ENCODE assay signal across 1 cellular context in the genomic region with DNA sequence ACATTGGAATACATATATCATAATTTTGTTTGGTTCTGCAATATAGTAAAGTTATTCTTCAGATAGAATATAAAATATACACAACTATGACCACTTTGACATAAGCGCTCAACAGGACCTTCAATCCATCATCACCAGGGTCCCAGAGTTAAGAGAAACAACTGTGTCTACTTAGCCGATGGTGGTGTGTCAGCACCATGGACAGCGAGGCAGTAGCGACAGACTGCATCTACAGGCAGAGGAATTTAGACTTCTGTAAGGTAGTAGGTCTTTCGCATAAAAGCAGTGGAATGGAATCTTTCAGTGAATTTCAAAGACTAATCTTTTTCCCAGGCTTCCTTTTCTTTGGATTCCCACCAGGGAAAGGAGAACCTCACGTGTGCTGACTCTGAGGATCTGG.
A peak's percentile ranks its signal among the peaks of the same experiment; 100 is the strongest.
TF ChIP-seq lines count a peak whose summit lies in the region.

No MANE protein-coding gene starts in this region.

TF ChIP-seq in HepG2, 621 proteins besides CTCF, POLR2A, EP300 and RAD21 (continued from another document and continues in another):
- TF ChIP-seq, protein P1, sequence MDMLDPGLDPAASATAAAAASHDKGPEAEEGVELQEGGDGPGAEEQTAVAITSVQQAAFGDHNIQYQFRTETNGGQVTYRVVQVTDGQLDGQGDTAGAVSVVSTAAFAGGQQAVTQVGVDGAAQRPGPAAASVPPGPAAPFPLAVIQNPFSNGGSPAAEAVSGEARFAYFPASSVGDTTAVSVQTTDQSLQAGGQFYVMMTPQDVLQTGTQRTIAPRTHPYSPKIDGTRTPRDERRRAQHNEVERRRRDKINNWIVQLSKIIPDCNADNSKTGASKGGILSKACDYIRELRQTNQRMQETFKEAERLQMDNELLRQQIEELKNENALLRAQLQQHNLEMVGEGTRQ (IDR thresholded peaks at IDR 0.05; ENCODE audit: low read depth, low read length), result no peak
- TF ChIP-seq, protein P1 (CRISPR knock-in tag; IDR thresholded peaks at IDR 0.05; ENCODE audit: borderline replicate concordance), result no peak
- TF ChIP-seq REPIN1 (CRISPR knock-in tag; IDR thresholded peaks at IDR 0.05; ENCODE audit: borderline replicate concordance, low read depth) (0 out of 2 replicates have a peak, but pooled peaks have one; percentile 46), IKZF1 (IDR thresholded peaks at IDR 0.05) (no peak), ZNF737 (CRISPR knock-in tag; IDR thresholded peaks at IDR 0.05; ENCODE audit: borderline replicate concordance) (no peak), IRF2 (CRISPR knock-in tag; IDR thresholded peaks at IDR 0.05) (peak; percentile 73; the same call in 1 of the 2 replicates), ZNF605 (CRISPR knock-in tag; IDR thresholded peaks at IDR 0.05) (peak; percentile 60; the same call in 1 of the 2 replicates), SMAD1 (CRISPR knock-in tag; IDR thresholded peaks at IDR 0.05; ENCODE audit: borderline replicate concordance, low read depth) (no peak), ZNF7 (CRISPR knock-in tag; IDR thresholded peaks at IDR 0.05) (no peak), TMF1 (CRISPR knock-in tag; IDR thresholded peaks at IDR 0.05; ENCODE audit: low read depth) (peak; percentile 79; the same call in 1 of the 2 replicates), PCBP2 (optimal IDR thresholded peaks at IDR 0.05; ENCODE audit: low read depth, low read length, poor library complexity, severe bottlenecking) (no peak), THYN1 (CRISPR knock-in tag; IDR thresholded peaks at IDR 0.05; ENCODE audit: borderline replicate concordance, low read depth) (no peak), MIER3 (CRISPR knock-in tag; IDR thresholded peaks at IDR 0.05; ENCODE audit: borderline replicate concordance) (peak; percentile 90), SSRP1 (CRISPR knock-in tag; IDR thresholded peaks at IDR 0.05) (no peak), CBX5 (CRISPR knock-in tag; IDR thresholded peaks at IDR 0.05; ENCODE audit: borderline replicate concordance) (peak; percentile 86), ZSCAN31 (CRISPR knock-in tag; IDR thresholded peaks at IDR 0.05; ENCODE audit: low read depth) (no peak), ZSCAN25 (CRISPR knock-in tag; IDR thresholded peaks at IDR 0.05) (no peak; the same call in 1 of the 2 replicates), ZFP37 (CRISPR knock-in tag; IDR thresholded peaks at IDR 0.05; ENCODE audit: borderline replicate concordance) (peak; percentile 98), TEAD3 (CRISPR knock-in tag; optimal IDR thresholded peaks at IDR 0.05; ENCODE audit: borderline replicate concordance) (peak; percentile 71), ZNF543 (CRISPR knock-in tag; IDR thresholded peaks at IDR 0.05) (peak; percentile 81), SAP130 (CRISPR knock-in tag; IDR thresholded peaks at IDR 0.05; ENCODE audit: low read depth) (peak; percentile 84), KAT7 (CRISPR knock-in tag; IDR thresholded peaks at IDR 0.05; ENCODE audit: borderline replicate concordance) (no peak), FOSL2 (CRISPR knock-in tag; IDR thresholded peaks at IDR 0.05) (peak; percentile 67), NFYB (CRISPR knock-in tag; IDR thresholded peaks at IDR 0.05) (peak; percentile 14; the same call in 1 of the 2 replicates), NCOA1 (CRISPR knock-in tag; IDR thresholded peaks at IDR 0.05) (no peak), ZNF10 (CRISPR knock-in tag; IDR thresholded peaks at IDR 0.05; ENCODE audit: borderline replicate concordance, low read depth) (no peak), CHD4 (IDR thresholded peaks at IDR 0.05; ENCODE audit: borderline replicate concordance, low read length) (no peak), ISL2 (CRISPR knock-in tag; IDR thresholded peaks at IDR 0.05) (no peak; the same call in 1 of the 2 replicates), ZNF83 (CRISPR knock-in tag; IDR thresholded peaks at IDR 0.05; ENCODE audit: borderline replicate concordance) (no peak), ZNF678 (CRISPR knock-in tag; IDR thresholded peaks at IDR 0.05) (no peak; the same call in 1 of the 2 replicates), PHF20 (CRISPR knock-in tag; IDR thresholded peaks at IDR 0.05) (no peak), RBM22 (optimal IDR thresholded peaks at IDR 0.05; ENCODE audit: low read length) (no peak)
- TF ChIP-seq, protein P2, sequence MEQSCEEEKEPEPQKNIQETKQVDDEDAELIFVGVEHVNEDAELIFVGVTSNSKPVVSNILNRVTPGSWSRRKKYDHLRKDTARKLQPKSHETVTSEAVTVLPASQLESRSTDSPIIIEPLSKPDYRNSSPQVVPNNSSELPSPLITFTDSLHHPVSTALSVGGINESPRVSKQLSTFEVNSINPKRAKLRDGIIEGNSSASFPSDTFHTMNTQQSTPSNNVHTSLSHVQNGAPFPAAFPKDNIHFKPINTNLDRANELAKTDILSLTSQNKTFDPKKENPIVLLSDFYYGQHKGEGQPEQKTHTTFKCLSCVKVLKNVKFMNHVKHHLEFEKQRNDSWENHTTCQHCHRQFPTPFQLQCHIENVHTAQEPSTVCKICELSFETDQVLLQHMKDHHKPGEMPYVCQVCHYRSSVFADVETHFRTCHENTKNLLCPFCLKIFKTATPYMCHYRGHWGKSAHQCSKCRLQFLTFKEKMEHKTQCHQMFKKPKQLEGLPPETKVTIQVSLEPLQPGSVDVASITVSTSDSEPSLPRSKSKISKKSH (CRISPR knock-in tag; IDR thresholded peaks at IDR 0.05; ENCODE audit: borderline replicate concordance), result no peak
- TF ChIP-seq, protein P3, sequence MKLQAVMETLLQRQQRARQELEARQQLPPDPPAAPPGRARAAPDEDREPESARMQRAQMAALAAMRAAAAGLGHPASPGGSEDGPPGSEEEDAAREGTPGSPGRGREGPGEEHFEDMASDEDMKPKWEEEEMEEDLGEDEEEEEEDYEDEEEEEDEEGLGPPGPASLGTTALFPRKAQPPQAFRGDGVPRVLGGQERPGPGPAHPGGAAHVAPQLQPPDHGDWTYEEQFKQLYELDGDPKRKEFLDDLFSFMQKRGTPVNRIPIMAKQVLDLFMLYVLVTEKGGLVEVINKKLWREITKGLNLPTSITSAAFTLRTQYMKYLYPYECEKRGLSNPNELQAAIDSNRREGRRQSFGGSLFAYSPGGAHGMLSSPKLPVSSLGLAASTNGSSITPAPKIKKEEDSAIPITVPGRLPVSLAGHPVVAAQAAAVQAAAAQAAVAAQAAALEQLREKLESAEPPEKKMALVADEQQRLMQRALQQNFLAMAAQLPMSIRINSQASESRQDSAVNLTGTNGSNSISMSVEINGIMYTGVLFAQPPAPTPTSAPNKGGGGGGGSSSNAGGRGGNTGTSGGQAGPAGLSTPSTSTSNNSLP (IDR thresholded peaks at IDR 0.05; ENCODE audit: low read depth, low read length), result no peak
- TF ChIP-seq, protein P4, sequence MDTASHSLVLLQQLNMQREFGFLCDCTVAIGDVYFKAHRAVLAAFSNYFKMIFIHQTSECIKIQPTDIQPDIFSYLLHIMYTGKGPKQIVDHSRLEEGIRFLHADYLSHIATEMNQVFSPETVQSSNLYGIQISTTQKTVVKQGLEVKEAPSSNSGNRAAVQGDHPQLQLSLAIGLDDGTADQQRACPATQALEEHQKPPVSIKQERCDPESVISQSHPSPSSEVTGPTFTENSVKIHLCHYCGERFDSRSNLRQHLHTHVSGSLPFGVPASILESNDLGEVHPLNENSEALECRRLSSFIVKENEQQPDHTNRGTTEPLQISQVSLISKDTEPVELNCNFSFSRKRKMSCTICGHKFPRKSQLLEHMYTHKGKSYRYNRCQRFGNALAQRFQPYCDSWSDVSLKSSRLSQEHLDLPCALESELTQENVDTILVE (CRISPR knock-in tag; IDR thresholded peaks at IDR 0.05), result peak; percentile 94
- TF ChIP-seq, protein P5, sequence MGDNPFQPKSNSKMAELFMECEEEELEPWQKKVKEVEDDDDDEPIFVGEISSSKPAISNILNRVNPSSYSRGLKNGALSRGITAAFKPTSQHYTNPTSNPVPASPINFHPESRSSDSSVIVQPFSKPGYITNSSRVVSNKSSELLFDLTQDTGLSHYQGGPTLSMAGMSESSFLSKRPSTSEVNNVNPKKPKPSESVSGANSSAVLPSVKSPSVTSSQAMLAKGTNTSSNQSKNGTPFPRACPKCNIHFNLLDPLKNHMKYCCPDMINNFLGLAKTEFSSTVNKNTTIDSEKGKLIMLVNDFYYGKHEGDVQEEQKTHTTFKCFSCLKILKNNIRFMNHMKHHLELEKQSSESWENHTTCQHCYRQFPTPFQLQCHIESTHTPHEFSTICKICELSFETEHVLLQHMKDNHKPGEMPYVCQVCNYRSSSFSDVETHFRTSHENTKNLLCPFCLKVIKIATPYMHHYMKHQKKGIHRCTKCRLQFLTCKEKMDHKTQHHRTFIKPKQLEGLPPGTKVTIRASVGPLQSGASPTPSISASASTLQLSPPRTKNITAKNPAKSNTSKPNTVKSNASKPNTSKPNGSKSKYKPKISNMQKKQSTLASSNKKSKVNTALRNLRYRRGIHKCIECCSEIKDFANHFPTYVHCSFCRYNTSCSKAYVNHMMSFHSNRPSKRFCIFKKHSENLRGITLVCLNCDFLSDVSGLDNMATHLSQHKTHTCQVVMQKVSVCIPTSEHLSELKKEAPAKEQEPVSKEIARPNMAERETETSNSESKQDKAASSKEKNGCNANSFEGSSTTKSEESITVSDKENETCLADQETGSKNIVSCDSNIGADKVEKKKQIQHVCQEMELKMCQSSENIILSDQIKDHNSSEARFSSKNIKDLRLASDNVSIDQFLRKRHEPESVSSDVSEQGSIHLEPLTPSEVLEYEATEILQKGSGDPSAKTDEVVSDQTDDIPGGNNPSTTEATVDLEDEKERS (CRISPR knock-in tag; IDR thresholded peaks at IDR 0.05), result peak; percentile 45; the same call in 1 of the 2 replicates
- TF ChIP-seq, protein P6, sequence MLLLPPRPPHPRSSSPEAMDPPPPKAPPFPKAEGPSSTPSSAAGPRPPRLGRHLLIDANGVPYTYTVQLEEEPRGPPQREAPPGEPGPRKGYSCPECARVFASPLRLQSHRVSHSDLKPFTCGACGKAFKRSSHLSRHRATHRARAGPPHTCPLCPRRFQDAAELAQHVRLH (CRISPR knock-in tag; IDR thresholded peaks at IDR 0.05; ENCODE audit: borderline replicate concordance, low read depth), result peak; percentile 94
- TF ChIP-seq, protein P7, sequence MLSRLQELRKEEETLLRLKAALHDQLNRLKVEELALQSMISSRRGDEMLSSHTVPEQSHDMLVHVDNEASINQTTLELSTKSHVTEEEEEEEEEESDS (CRISPR knock-in tag; IDR thresholded peaks at IDR 0.05; ENCODE audit: borderline replicate concordance), result peak; percentile 82
- TF ChIP-seq, protein P8, sequence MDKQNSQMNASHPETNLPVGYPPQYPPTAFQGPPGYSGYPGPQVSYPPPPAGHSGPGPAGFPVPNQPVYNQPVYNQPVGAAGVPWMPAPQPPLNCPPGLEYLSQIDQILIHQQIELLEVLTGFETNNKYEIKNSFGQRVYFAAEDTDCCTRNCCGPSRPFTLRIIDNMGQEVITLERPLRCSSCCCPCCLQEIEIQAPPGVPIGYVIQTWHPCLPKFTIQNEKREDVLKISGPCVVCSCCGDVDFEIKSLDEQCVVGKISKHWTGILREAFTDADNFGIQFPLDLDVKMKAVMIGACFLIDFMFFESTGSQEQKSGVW (CRISPR knock-in tag; IDR thresholded peaks at IDR 0.05; ENCODE audit: borderline replicate concordance), result 0 out of 2 replicates have a peak, but pooled peaks have one; percentile 48
- TF ChIP-seq, protein P9, sequence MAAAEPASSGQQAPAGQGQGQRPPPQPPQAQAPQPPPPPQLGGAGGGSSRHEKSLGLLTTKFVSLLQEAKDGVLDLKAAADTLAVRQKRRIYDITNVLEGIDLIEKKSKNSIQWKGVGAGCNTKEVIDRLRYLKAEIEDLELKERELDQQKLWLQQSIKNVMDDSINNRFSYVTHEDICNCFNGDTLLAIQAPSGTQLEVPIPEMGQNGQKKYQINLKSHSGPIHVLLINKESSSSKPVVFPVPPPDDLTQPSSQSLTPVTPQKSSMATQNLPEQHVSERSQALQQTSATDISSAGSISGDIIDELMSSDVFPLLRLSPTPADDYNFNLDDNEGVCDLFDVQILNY (CRISPR knock-in tag; conservative IDR thresholded peaks at IDR 0.05), result 0 out of 2 replicates have a peak, but pooled peaks have one; percentile 63
- TF ChIP-seq, protein P10, sequence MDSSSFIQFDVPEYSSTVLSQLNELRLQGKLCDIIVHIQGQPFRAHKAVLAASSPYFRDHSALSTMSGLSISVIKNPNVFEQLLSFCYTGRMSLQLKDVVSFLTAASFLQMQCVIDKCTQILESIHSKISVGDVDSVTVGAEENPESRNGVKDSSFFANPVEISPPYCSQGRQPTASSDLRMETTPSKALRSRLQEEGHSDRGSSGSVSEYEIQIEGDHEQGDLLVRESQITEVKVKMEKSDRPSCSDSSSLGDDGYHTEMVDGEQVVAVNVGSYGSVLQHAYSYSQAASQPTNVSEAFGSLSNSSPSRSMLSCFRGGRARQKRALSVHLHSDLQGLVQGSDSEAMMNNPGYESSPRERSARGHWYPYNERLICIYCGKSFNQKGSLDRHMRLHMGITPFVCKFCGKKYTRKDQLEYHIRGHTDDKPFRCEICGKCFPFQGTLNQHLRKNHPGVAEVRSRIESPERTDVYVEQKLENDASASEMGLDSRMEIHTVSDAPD (CRISPR knock-in tag; IDR thresholded peaks at IDR 0.05), result no peak
